1 cellular context compared by ENCODE assay signal in genomic region chr12:109775172-109775881, GRCh38.
TF ChIP-seq lines count a peak whose summit lies in the region.

No MANE protein-coding gene starts in this region.

TF ChIP-seq in K562, 482 proteins besides CTCF, POLR2A, EP300 and RAD21 (continued from another document and continues in another):
- no peak for TF ChIP-seq ZNF592 (IDR thresholded peaks at IDR 0.05)
- TF ChIP-seq MCM7 (IDR thresholded peaks at IDR 0.05), result no peak
- 0 out of 2 replicates have a peak, but pooled peaks have one; percentile 53 for TF ChIP-seq PTBP1 (IDR thresholded peaks at IDR 0.05; ENCODE audit: low read depth, low read length)
- TF ChIP-seq MTF1 (CRISPR knock-in tag; IDR thresholded peaks at IDR 0.05; ENCODE audit: borderline replicate concordance), result no peak
- TF ChIP-seq XRCC3 (IDR thresholded peaks at IDR 0.05), result no peak
- no peak for TF ChIP-seq ZNF280A (IDR thresholded peaks at IDR 0.05; ENCODE audit: low read depth, partially characterized antibody)
- TF ChIP-seq MGA (IDR thresholded peaks at IDR 0.05), result no peak
- TF ChIP-seq PTRF (tag; IDR thresholded peaks at IDR 0.05), result no peak
- TF ChIP-seq ZNF175 (CRISPR knock-in tag; IDR thresholded peaks at IDR 0.05; ENCODE audit: low read depth), result no peak
- TF ChIP-seq MTA1 (IDR thresholded peaks at IDR 0.05; ENCODE audit: borderline replicate concordance), result no peak
- TF ChIP-seq SMARCC2 (IDR thresholded peaks at IDR 0.05; ENCODE audit: low read depth), result no peak
- TF ChIP-seq DIDO1 (tag; IDR thresholded peaks at IDR 0.05; ENCODE audit: low read depth), result no peak
- no peak for TF ChIP-seq FOSL1 (tag; conservative IDR thresholded peaks at IDR 0.05)
- TF ChIP-seq ZNF444 (CRISPR knock-in tag; IDR thresholded peaks at IDR 0.05), result no peak
- no peak for TF ChIP-seq ZNF217 (CRISPR knock-in tag; IDR thresholded peaks at IDR 0.05)
- no peak for TF ChIP-seq THRAP3 (IDR thresholded peaks at IDR 0.05; ENCODE audit: borderline replicate concordance)
- TF ChIP-seq ILF3 (IDR thresholded peaks at IDR 0.05; ENCODE audit: borderline replicate concordance), result no peak
- peak; percentile 91 for TF ChIP-seq ZFP36 (IDR thresholded peaks at IDR 0.05; ENCODE audit: low read depth, low read length, partially characterized antibody)
- TF ChIP-seq ID3 (CRISPR knock-in tag; IDR thresholded peaks at IDR 0.05), result no peak
- TF ChIP-seq ID3 (tag; IDR thresholded peaks at IDR 0.05), result no peak
- no peak for TF ChIP-seq ZNF507 (tag; conservative IDR thresholded peaks at IDR 0.05)
- TF ChIP-seq ZNF263 (CRISPR knock-in tag; IDR thresholded peaks at IDR 0.05; ENCODE audit: borderline replicate concordance), result no peak
- TF ChIP-seq MNT (conservative IDR thresholded peaks at IDR 0.05), result no peak
- no peak for TF ChIP-seq ZNF785 (CRISPR knock-in tag; IDR thresholded peaks at IDR 0.05)
- TF ChIP-seq ZNF143 (CRISPR knock-in tag; IDR thresholded peaks at IDR 0.05), result no peak
- TF ChIP-seq JUND (IDR thresholded peaks at IDR 0.05; ENCODE audit: borderline replicate concordance, low read depth, low read length), result peak; percentile 20; the same call in 1 of the 2 replicates
- no peak for TF ChIP-seq JUND (tag; IDR thresholded peaks at IDR 0.05; ENCODE audit: borderline replicate concordance, low read depth, low read length)
- no peak for TF ChIP-seq CHD2 (IDR thresholded peaks at IDR 0.05; ENCODE audit: low read depth, low read length)
- TF ChIP-seq TCF15 (CRISPR knock-in tag; IDR thresholded peaks at IDR 0.05), result no peak
- no peak for TF ChIP-seq NCOA6 (IDR thresholded peaks at IDR 0.05)
- TF ChIP-seq HDAC3 (IDR thresholded peaks at IDR 0.05; ENCODE audit: borderline replicate concordance, partially characterized antibody), result no peak
- no peak for TF ChIP-seq MAFK (IDR thresholded peaks at IDR 0.05; ENCODE audit: low read length)
- TF ChIP-seq XRCC5 (IDR thresholded peaks at IDR 0.05; ENCODE audit: low read depth, low read length), result 0 out of 2 replicates have a peak, but pooled peaks have one; percentile 34
- no peak for TF ChIP-seq FOXK2 (conservative IDR thresholded peaks at IDR 0.05 in 1 of 2, IDR thresholded peaks at IDR 0.05 in 1 of 2; ENCODE audit: low read depth in 2 of 2)
- no peak for TF ChIP-seq E4F1 (CRISPR knock-in tag; IDR thresholded peaks at IDR 0.05; ENCODE audit: borderline replicate concordance)
- no peak for TF ChIP-seq ZNF197 (CRISPR knock-in tag; IDR thresholded peaks at IDR 0.05; ENCODE audit: low read depth)
- peak; percentile 75 for TF ChIP-seq CC2D1A (IDR thresholded peaks at IDR 0.05)
- 0 out of 2 replicates have a peak, but pooled peaks have one; percentile 24 for TF ChIP-seq CGGBP1 (CRISPR knock-in tag; IDR thresholded peaks at IDR 0.05)
- TF ChIP-seq PYGO2 (tag; IDR thresholded peaks at IDR 0.05), result no peak
